ENCODE assay signal across 13 cellular contexts in genomic region chr20:44585042-44585968, GRCh38. TPM values are rescaled to one million over a fixed set of nuclear protein-coding genes. Genes with fewer than 3 reads are reported as not detected.
DNase-seq lines count a peak whose midpoint lies in the region; ATAC-seq, FAIRE-seq and TF ChIP-seq lines count a peak whose summit lies in the region.
"Had no signal": no experiment of that assay in that cellular context is flagged by ENCODE, and none has a peak within 500 bp of the region (broad histone marks: within the 10 kb centered on the region; RNA-seq: fewer than 3 reads in every experiment).

No MANE protein-coding gene starts in this region.

- peaks cover 0 to 9% (median 7%) of the 10 kb centered on the region in 11 experiments; a peak in 18 of 22 replicates for H3K36me3 ChIP-seq in BLaER1 treated with 17β-estradiol and CSF1 and Interleukin-3, amounts not matched to agents 10 nM and 100 nM
- H3K36me3 ChIP-seq in muscle layer of colon (ENCODE audit: insufficient read depth, low read length) (peaks cover 7% of the 10 kb centered on the region), SK-N-SH (replicated peaks in 1 of 2; ENCODE audit: control insufficient read depth in 1 of 2, insufficient read depth in 2 of 2, low read length in 1 of 2) (no peaks in the 10 kb centered on the region)

- peaks cover 5% of the 10 kb centered on the region for H3F3A ChIP-seq in SK-N-SH (replicated peaks; ENCODE audit: insufficient read depth)

- H3K4me3 ChIP-seq in BLaER1 treated with 17β-estradiol and CSF1 and Interleukin-3, amounts not matched to agents 10 nM and 100 nM: peak overlapping the region; percentile 33 to 70 (median 58); a peak in 19 of 20 replicates
- H3K4me3 ChIP-seq in muscle layer of colon (ENCODE audit: low read depth in 1 of 2, low read length in 2 of 2) (peak overlapping the region in 1 of 2 donors; percentile 17), SK-N-SH (ENCODE audit: low read depth in 2 of 2, low read length in 1 of 2) (no peak overlapping the region)
- H3K4me3 ChIP-seq: mucosa of descending colon had no signal

- H2AFZ ChIP-seq in SK-N-SH (ENCODE audit: low read depth): no peak overlapping the region

- peaks cover 25% of the 10 kb centered on the region for H3K27me3 Mint-ChIP-seq in T-helper 17 cell

- no peak for DNase-seq in GM19239 (ENCODE audit: insufficient read length, low spot score)
- DNase-seq in T-helper 17 cell: no peak
- no peak for DNase-seq in NCI-H2227 treated with DMSO at 0.1 percent for 48 hours (lab: John Stamatoyannopoulos, UW)
- DNase-seq in SK-N-SH: no peak
- DNase-seq: glutamatergic neuron; mucosa of descending colon; stimulated activated CD4-positive, alpha-beta T cell treated with anti-CD3 and anti-CD28 coated beads, Interleukin-12 subunit alpha, Interleukin-12 subunit beta, amount 100 ng/mL, for 4 hours; stimulated activated naive CD4-positive, alpha-beta T cell had no signal

- H3K4me1 Mint-ChIP-seq in T-helper 17 cell: peaks cover 14% of the 10 kb centered on the region
- H3K4me1 Mint-ChIP-seq: central memory CD8-positive, alpha-beta T cell had no signal

- no peak overlapping the region for H3K27ac Mint-ChIP-seq in T-helper 17 cell

- TF ChIP-seq CTCF in SK-N-SH (IDR thresholded peaks at IDR 0.05): no peak

- no peak for TF ChIP-seq EP300 in SK-N-SH (IDR thresholded peaks at IDR 0.05; ENCODE audit: borderline replicate concordance in 1 of 2, low read depth in 1 of 2, low read length in 1 of 2)

- POLR2A ChIA-PET in SK-N-SH (lab: Yijun Ruan, JAX): interaction anchor here (1.0 kb wide), 1 partner anchor 110 kb away, joined by 4 read pairs; the partner anchor contains the start of gene TTPAL

- 0 out of 22 replicates have a peak, but pooled peaks cover 0 to 5% (median 0%) of the 10 kb centered on the region in 11 experiments for H3K9me3 ChIP-seq in BLaER1 treated with 17β-estradiol and CSF1 and Interleukin-3, amounts not matched to agents 10 nM and 100 nM (replicated peaks in 1 of 11)
- H3K9me3 ChIP-seq in T-helper 17 cell (ENCODE audit: control insufficient read depth, low read length, poor library complexity, severe bottlenecking): no peaks in the 10 kb centered on the region
- H3K9me3 ChIP-seq in muscle layer of colon (ENCODE audit: low read length): no peaks in the 10 kb centered on the region
- H3K9me3 ChIP-seq in SK-N-SH: no peaks in the 10 kb centered on the region
- H3K9me3 ChIP-seq: mucosa of descending colon had no signal

- H3K9me2 ChIP-seq in SK-N-SH: no peaks in the 10 kb centered on the region

- ATAC-seq in T-helper 17 cell (no peak), GM19328 (IDR thresholded peaks at IDR 0.05; ENCODE audit: unreplicated experiment) (no peak), HG03442 (IDR thresholded peaks at IDR 0.05; ENCODE audit: unreplicated experiment) (no peak)

- peaks cover 80 to 91% (median 87%) of the 10 kb centered on the region in 10 experiments for H3K4me1 ChIP-seq in BLaER1 treated with 17β-estradiol and CSF1 and Interleukin-3, amounts not matched to agents 10 nM and 100 nM
- H3K4me1 ChIP-seq in muscle layer of colon (ENCODE audit: insufficient read depth, low read length): peaks cover 68% of the 10 kb centered on the region
- peaks cover 27 to 34% of the 10 kb centered on the region in 2 experiments; a peak in 3 of 4 replicates for H3K4me1 ChIP-seq in SK-N-SH (ENCODE audit: control insufficient read depth in 1 of 2, insufficient read depth in 2 of 2, low read depth in 1 of 2, low read length in 1 of 2)

- no peaks in the 10 kb centered on the region for H3K27me3 ChIP-seq in BLaER1 treated with 17β-estradiol and CSF1 and Interleukin-3, amounts not matched to agents 10 nM and 100 nM
- H3K27me3 ChIP-seq in muscle layer of colon (ENCODE audit: control insufficient read depth in 1 of 2, insufficient read depth in 2 of 2, low read length in 2 of 2) (no peaks in the 10 kb centered on the region), SK-N-SH (ENCODE audit: insufficient read depth) (no peaks in the 10 kb centered on the region)

- H3K9ac ChIP-seq in BLaER1 treated with 17β-estradiol and CSF1 and Interleukin-3, amounts not matched to agents 10 nM and 100 nM: peak overlapping the region; percentile 25 to 83 (median 64); a peak in 19 of 22 replicates
- no peak overlapping the region for H3K9ac ChIP-seq in muscle layer of colon (ENCODE audit: low read length)
- no peak overlapping the region for H3K9ac ChIP-seq in SK-N-SH

- FAIRE-seq in GM19239 (lab: Jason Lieb, UNC): peak; percentile 80

- H3K79me2 ChIP-seq in SK-N-SH (ENCODE audit: insufficient read depth): peaks cover 29% of the 10 kb centered on the region; the same call in 1 of the 2 replicates

- no peaks in the 10 kb centered on the region for H3K36me3 Mint-ChIP-seq in T-helper 17 cell (ENCODE audit: low read depth)

- TF ChIP-seq RAD21 in SK-N-SH (IDR thresholded peaks at IDR 0.05; ENCODE audit: low read length): no peak

- WGBS in SK-N-SH (ENCODE audit: low lambda C conversion rate): 85% methylated on average over 7 of the region's 7 CpGs

- H3K4me2 ChIP-seq in BLaER1 treated with 17β-estradiol and CSF1 and Interleukin-3, amounts not matched to agents 10 nM and 100 nM: peak overlapping the region; percentile 86 to 97 (median 90)
- H3K4me2 ChIP-seq in SK-N-SH: no peak overlapping the region

- peak overlapping the region; percentile 46 to 95 (median 80); a peak in 21 of 22 replicates for H3K27ac ChIP-seq in BLaER1 treated with 17β-estradiol and CSF1 and Interleukin-3, amounts not matched to agents 10 nM and 100 nM
- H3K27ac ChIP-seq in muscle layer of colon (ENCODE audit: low read depth, low read length): peak overlapping the region; percentile 21
- no peak overlapping the region; a peak in 1 of 4 replicates for H3K27ac ChIP-seq in SK-N-SH (ENCODE audit: low read depth in 2 of 2, low read length in 1 of 2)

- CTCF ChIA-PET in SK-N-SH (lab: Yijun Ruan, JAX): interaction anchor here (1.0 to 1.1 kb wide), 2 partner anchors 10 to 24 kb away, joined by 3 to 5 read pairs; no protein-coding TSS in a partner anchor

- no peaks in the 10 kb centered on the region for H4K20me1 ChIP-seq in BLaER1 treated with 17β-estradiol and CSF1 and Interleukin-3, amounts not matched to agents 10 nM and 100 nM
- no peaks in the 10 kb centered on the region for H4K20me1 ChIP-seq in SK-N-SH (ENCODE audit: insufficient read depth)

- H3K4me3 Mint-ChIP-seq in T-helper 17 cell: peak overlapping the region; percentile 57
- H3K4me3 Mint-ChIP-seq: central memory CD8-positive, alpha-beta T cell had no signal

TF ChIP-seq in SK-N-SH, 30 proteins besides CTCF, POLR2A, EP300 and RAD21:
- TF ChIP-seq YY1 (IDR thresholded peaks at IDR 0.05; ENCODE audit: low read depth) (no peak), JUND (IDR thresholded peaks at IDR 0.05) (no peak), SIN3A (IDR thresholded peaks at IDR 0.05; ENCODE audit: borderline replicate concordance, low read depth, low read length) (no peak), PBX3 (IDR thresholded peaks at IDR 0.05) (no peak), ZBTB33 (IDR thresholded peaks at IDR 0.05; ENCODE audit: borderline replicate concordance, low read depth) (no peak)

RNA-seq across cellular contexts. Expression of gene PKIG, which starts 2.9 kb away (rescaled TPM):
- 1 to 10 TPM; 2.2 to 4.5 TPM for total RNA-seq in T-helper 17 cell
- 63.9 and 92.9 TPM in 2 replicates for polyA plus RNA-seq in SK-N-SH (2012; rRNA removed)
- polyA plus RNA-seq in SK-N-SH (2012; cell fraction: cytosol; rRNA removed): 67.5 and 78.6 TPM in 2 replicates
- 29.9 and 37.7 TPM in 2 replicates for polyA plus RNA-seq in SK-N-SH (2012; cell fraction: nucleus; rRNA removed)

Comparison
In these comparisons a context has a peak if more than half of its experiments do, and no peak if none do; other contexts are left out.
1. H3K27ac ChIP-seq: peak in BLaER1 treated with 17β-estradiol and CSF1 and Interleukin-3, amounts not matched to agents 10 nM and 100 nM (11 of 11) and muscle layer of colon (single experiment); none in SK-N-SH (0 of 2).
2. H3K4me3 ChIP-seq: peak in BLaER1 treated with 17β-estradiol and CSF1 and Interleukin-3, amounts not matched to agents 10 nM and 100 nM (10 of 10); none in SK-N-SH (0 of 2).
3. H3K9ac ChIP-seq: peak in BLaER1 treated with 17β-estradiol and CSF1 and Interleukin-3, amounts not matched to agents 10 nM and 100 nM (11 of 11); none in muscle layer of colon (single experiment) and SK-N-SH (single experiment).